Comparison of ENCODE assay signal across 1 cellular context in the genomic region with DNA sequence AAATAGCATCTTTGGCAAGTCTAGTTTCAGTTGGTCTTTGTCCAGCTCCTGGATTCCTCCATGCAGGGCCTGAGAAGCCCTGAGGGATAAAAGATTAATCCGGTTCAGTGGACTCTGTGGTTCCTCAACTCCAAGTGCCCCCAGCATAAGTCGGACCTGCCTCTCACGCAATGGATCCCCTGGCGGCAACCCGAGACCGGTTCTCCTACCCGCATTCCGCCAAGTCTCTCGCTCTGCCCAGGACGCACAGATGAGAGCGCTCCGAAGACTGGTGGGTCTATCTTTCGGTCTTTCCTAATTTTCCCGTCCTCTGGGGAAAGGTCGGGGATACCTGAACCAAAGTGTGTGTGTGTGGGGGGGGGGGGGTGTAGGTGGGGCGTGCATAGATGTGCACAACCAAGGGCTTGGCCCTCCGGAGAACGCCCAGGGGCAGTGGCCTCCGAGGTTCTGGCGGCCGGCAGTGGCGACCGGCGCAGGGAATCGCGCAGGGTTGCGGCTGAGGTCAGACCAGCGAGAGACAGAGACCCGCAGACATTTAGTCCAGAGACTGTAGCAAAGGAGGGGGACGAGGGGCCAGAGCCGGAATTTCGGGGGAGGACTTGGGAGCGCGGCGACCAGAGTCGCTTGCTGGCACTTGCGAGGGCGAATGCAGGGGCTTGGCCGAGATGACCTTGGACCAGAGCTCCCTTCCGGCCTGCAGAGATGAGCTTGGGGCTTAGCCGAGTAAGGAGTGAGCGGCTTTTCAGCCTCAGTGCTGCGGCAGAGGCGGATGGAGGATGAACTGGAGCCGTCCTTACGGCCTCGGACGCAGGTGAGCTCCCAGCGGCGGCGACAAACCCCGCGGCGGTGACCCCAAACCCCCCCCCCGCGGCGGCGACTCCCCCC.
TF ChIP-seq lines count a peak whose summit lies in the region.

No MANE protein-coding gene starts in this region.

TF ChIP-seq in HepG2, 621 proteins besides CTCF, POLR2A, EP300 and RAD21 (continues in another document):
- TF ChIP-seq ZNF17 (CRISPR knock-in tag; IDR thresholded peaks at IDR 0.05) (no peak), ESRRA (CRISPR knock-in tag; IDR thresholded peaks at IDR 0.05; ENCODE audit: low read depth) (peak; percentile 28; the same call in 1 of the 2 replicates), ZMYM4 (CRISPR knock-in tag; IDR thresholded peaks at IDR 0.05) (0 out of 2 replicates have a peak, but pooled peaks have one; percentile 26), ELF3 (CRISPR knock-in tag; IDR thresholded peaks at IDR 0.05) (peak; percentile 31; the same call in 1 of the 2 replicates), ZNF672 (CRISPR knock-in tag; IDR thresholded peaks at IDR 0.05) (peak; percentile 99), ZXDC (CRISPR knock-in tag; IDR thresholded peaks at IDR 0.05) (0 out of 2 replicates have a peak, but pooled peaks have one; percentile 56), ZNF224 (CRISPR knock-in tag; IDR thresholded peaks at IDR 0.05) (0 out of 2 replicates have a peak, but pooled peaks have one; percentile 66), SAFB2 (CRISPR knock-in tag; IDR thresholded peaks at IDR 0.05; ENCODE audit: borderline replicate concordance, low read depth) (peak; percentile 78; the same call in 1 of the 2 replicates), SMAD1 (CRISPR knock-in tag; IDR thresholded peaks at IDR 0.05; ENCODE audit: borderline replicate concordance, low read depth) (no peak), MED8 (CRISPR knock-in tag; IDR thresholded peaks at IDR 0.05; ENCODE audit: insufficient replicate concordance) (peak; percentile 53), ZC3H4 (CRISPR knock-in tag; IDR thresholded peaks at IDR 0.05; ENCODE audit: borderline replicate concordance) (0 out of 2 replicates have a peak, but pooled peaks have one; percentile 10), NR2C2 (CRISPR knock-in tag; IDR thresholded peaks at IDR 0.05; ENCODE audit: borderline replicate concordance) (peak; percentile 86), ZNF18 (CRISPR knock-in tag; IDR thresholded peaks at IDR 0.05; ENCODE audit: insufficient replicate concordance) (peak; percentile 40), KDM2A (CRISPR knock-in tag; IDR thresholded peaks at IDR 0.05; ENCODE audit: borderline replicate concordance, low read depth) (peak; percentile 5; the same call in 1 of the 2 replicates), ZNF253 (CRISPR knock-in tag; IDR thresholded peaks at IDR 0.05; ENCODE audit: borderline replicate concordance) (peak; percentile 49; the same call in 1 of the 2 replicates), HNRNPK (IDR thresholded peaks at IDR 0.05; ENCODE audit: low read depth, low read length, poor library complexity, severe bottlenecking) (peak; percentile 63), PAX8 (CRISPR knock-in tag; IDR thresholded peaks at IDR 0.05; ENCODE audit: borderline replicate concordance) (no peak), HMGXB3 (CRISPR knock-in tag; IDR thresholded peaks at IDR 0.05; ENCODE audit: borderline replicate concordance) (no peak), CHCHD3 (CRISPR knock-in tag; IDR thresholded peaks at IDR 0.05) (no peak), ZNF574 (CRISPR knock-in tag; IDR thresholded peaks at IDR 0.05) (peak; percentile 47; the same call in 1 of the 2 replicates), IKZF5 (CRISPR knock-in tag; IDR thresholded peaks at IDR 0.05) (0 out of 2 replicates have a peak, but pooled peaks have one; percentile 12), RFXANK (CRISPR knock-in tag; IDR thresholded peaks at IDR 0.05) (no peak), NONO (IDR thresholded peaks at IDR 0.05) (no peak), NONO (CRISPR knock-in tag; conservative IDR thresholded peaks at IDR 0.05) (peak; percentile 13; the same call in 1 of the 2 replicates), AGO2 (optimal IDR thresholded peaks at IDR 0.05; ENCODE audit: low read depth, low read length) (peak; percentile 62), ATF7-NPFF (CRISPR knock-in tag; IDR thresholded peaks at IDR 0.05; ENCODE audit: low read depth) (peak; percentile 38; the same call in 1 of the 2 replicates), ZNF691 (CRISPR knock-in tag; IDR thresholded peaks at IDR 0.05; ENCODE audit: borderline replicate concordance, low read depth) (peak; percentile 37; the same call in 1 of the 2 replicates), ZNF7 (CRISPR knock-in tag; IDR thresholded peaks at IDR 0.05) (0 out of 2 replicates have a peak, but pooled peaks have one; percentile 16), ZMYM3 (CRISPR knock-in tag; IDR thresholded peaks at IDR 0.05) (no peak), TBX2 (CRISPR knock-in tag; IDR thresholded peaks at IDR 0.05; ENCODE audit: borderline replicate concordance) (peak; percentile 59), GPBP1L1 (CRISPR knock-in tag; IDR thresholded peaks at IDR 0.05) (no peak), HOXA9 (CRISPR knock-in tag; IDR thresholded peaks at IDR 0.05; ENCODE audit: borderline replicate concordance) (no peak), ZBTB7A (CRISPR knock-in tag; IDR thresholded peaks at IDR 0.05) (0 out of 2 replicates have a peak, but pooled peaks have one; percentile 49), GATAD2A (CRISPR knock-in tag; IDR thresholded peaks at IDR 0.05) (peak; percentile 51; the same call in 1 of the 2 replicates), POLR2G (IDR thresholded peaks at IDR 0.05; ENCODE audit: low read depth, low read length) (0 out of 2 replicates have a peak, but pooled peaks have one; percentile 42)
- TF ChIP-seq, protein P1, sequence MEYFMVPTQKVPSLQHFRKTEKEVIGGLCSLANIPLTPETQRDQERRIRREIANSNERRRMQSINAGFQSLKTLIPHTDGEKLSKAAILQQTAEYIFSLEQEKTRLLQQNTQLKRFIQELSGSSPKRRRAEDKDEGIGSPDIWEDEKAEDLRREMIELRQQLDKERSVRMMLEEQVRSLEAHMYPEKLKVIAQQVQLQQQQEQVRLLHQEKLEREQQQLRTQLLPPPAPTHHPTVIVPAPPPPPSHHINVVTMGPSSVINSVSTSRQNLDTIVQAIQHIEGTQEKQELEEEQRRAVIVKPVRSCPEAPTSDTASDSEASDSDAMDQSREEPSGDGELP (IDR thresholded peaks at IDR 0.05; ENCODE audit: borderline replicate concordance, low read depth) = no peak
- TF ChIP-seq, protein P2, sequence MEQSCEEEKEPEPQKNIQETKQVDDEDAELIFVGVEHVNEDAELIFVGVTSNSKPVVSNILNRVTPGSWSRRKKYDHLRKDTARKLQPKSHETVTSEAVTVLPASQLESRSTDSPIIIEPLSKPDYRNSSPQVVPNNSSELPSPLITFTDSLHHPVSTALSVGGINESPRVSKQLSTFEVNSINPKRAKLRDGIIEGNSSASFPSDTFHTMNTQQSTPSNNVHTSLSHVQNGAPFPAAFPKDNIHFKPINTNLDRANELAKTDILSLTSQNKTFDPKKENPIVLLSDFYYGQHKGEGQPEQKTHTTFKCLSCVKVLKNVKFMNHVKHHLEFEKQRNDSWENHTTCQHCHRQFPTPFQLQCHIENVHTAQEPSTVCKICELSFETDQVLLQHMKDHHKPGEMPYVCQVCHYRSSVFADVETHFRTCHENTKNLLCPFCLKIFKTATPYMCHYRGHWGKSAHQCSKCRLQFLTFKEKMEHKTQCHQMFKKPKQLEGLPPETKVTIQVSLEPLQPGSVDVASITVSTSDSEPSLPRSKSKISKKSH (CRISPR knock-in tag; IDR thresholded peaks at IDR 0.05; ENCODE audit: borderline replicate concordance) = 0 out of 2 replicates have a peak, but pooled peaks have one; percentile 19
